Comparison of ENCODE assay signal across 7 cellular contexts in the genomic region with DNA sequence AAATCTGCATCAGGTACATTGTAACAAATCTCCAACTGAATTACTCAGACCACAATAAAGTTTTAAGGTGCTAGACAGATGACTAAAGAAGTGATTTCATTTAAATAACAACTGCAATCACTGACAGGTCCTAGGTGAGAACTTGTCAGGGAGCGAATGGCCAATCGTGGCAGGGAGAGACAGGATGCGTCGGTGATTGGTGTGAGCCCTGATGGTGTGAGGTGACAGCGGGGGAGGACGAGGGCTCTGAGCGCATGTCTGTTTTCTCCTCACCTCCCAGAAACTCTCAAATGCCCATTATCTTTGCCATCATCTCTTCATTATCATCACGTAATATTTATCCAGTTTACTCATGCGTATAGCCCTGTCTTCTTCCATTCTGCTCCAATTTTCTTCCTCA.
"Had no signal": no experiment of that assay in that cellular context is flagged by ENCODE, and none has a peak within 500 bp of the region (broad histone marks: within the 10 kb centered on the region; RNA-seq: fewer than 3 reads in every experiment).

No MANE protein-coding gene starts in this region.

- H3K9ac ChIP-seq: GM23248 had no signal

- H3K27ac ChIP-seq: GM23248 had no signal

- H3K4me1 ChIP-seq: HAP-1 had no signal

- DNase-seq: GM23248, GOT3, H7, HFFc6, IMR-90 had no signal

- H3K27ac Mint-ChIP-seq: HFFc6 had no signal

- H3K36me3 ChIP-seq: HAP-1 had no signal

- H3K4me3 Mint-ChIP-seq: HFFc6 had no signal

- H3K4me3 ChIP-seq: GM23248, HAP-1, K562 had no signal

- H3K9me3 ChIP-seq: HAP-1 had no signal
